Comparison of ENCODE assay signal across 17 cellular contexts in the genomic region with DNA sequence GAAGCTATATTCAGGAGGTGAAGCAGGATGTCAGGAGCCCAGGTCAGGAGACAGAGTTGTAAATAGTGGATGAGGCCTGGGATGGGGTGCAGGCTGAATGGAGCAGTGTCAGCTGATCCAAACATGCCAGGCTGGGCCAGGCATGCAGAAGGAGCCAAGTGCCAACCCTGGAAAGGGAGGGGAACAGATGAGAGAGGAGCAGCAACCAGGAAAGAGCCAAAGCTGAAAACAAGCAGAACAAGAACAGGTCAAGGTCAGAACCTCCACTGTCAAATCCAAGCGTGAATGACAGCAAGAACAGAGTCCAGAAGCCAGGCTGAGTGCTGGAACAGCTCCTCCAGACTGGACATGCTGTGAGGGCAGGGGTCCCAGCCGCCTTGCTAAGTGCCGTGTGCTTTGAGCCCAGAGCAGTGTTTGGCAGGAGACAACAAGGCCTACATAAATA. TPM values are rescaled to one million over a fixed set of nuclear protein-coding genes. Genes with fewer than 3 reads are reported as not detected.
A peak's percentile ranks its signal among the peaks of the same experiment; 100 is the strongest.
DNase-seq lines count a peak whose midpoint lies in the region; ATAC-seq and TF ChIP-seq lines count a peak whose summit lies in the region.
"Had no signal": no experiment of that assay in that cellular context is flagged by ENCODE, and none has a peak within 500 bp of the region (broad histone marks: within the 10 kb centered on the region; RNA-seq: fewer than 3 reads in every experiment).

No MANE protein-coding gene starts in this region.

- no peak overlapping the region for H3K27ac Mint-ChIP-seq in progenitor cell of endocrine pancreas
- H3K27ac Mint-ChIP-seq: activated T-cell treated with anti-CD3 and anti-CD28 coated beads, Interleukin-2, amount 50 U/mL, for 72 hours; dendritic cell treated with granulocyte-macrophage colony-stimulating factor and Interleukin-4, amounts not matched to agents 40 ng/mL and 50 ng/mL, for 4 days; stimulated activated naive B cell treated with anti-CD40 and anti-IgM and Interleukin-4, amounts not matched to agents 10 μg/mL and 1 μg/mL and 100 μg/mL, for 72 hours had no signal

- peak; percentile 39 to 54 for TF ChIP-seq RAD21 in liver (IDR thresholded peaks at IDR 0.05)

- intact Hi-C loops in esophagus muscularis mucosa (cut with DNase I) (no loop called here), sigmoid colon (cut with DNase I) (no loop called here)

- ATAC-seq in HG02852 (IDR thresholded peaks at IDR 0.05; ENCODE audit: unreplicated experiment) (no peak), HG03342 (IDR thresholded peaks at IDR 0.05; ENCODE audit: unreplicated experiment) (no peak)
- ATAC-seq: activated T-cell treated with anti-CD3 and anti-CD28 coated beads, Interleukin-2, amount 50 U/mL, for 72 hours; stimulated activated naive B cell treated with anti-CD40 and anti-IgM and Interleukin-4, amounts not matched to agents 10 μg/mL and 1 μg/mL and 100 μg/mL, for 72 hours had no signal

- WGBS in esophagus muscularis mucosa, result 89% methylated on average over 3 of the region's 3 CpGs
- 37% methylated on average over 3 of the region's 3 CpGs for WGBS in liver
- 72 to 81% methylated on average over 3 of the region's 3 CpGs for WGBS in sigmoid colon, 2 donors

- no peak overlapping the region for H3K9ac ChIP-seq in liver (ENCODE audit: low read depth in 1 of 2, low read length in 2 of 2)

- H3K27ac ChIP-seq in HL-60 (replicated peaks) (peak overlapping the region; percentile 31; the same call in 1 of the 2 replicates), esophagus muscularis mucosa (replicated peaks in 1 of 4) (peak overlapping the region; percentile 60 to 72 (median 66)), liver (ENCODE audit: low read depth in 1 of 2, low read length in 2 of 2) (peak overlapping the region; percentile 62 to 77), sigmoid colon (peak overlapping the region; percentile 58 to 71 (median 65))

- H3K36me3 Mint-ChIP-seq in progenitor cell of endocrine pancreas (ENCODE audit: insufficient read depth), result no peaks in the 10 kb centered on the region

- DNase-seq in HL-60 (ENCODE audit: low read depth in 1 of 2, low spot score in 1 of 2) (no peak), esophagus muscularis mucosa (ENCODE audit: extremely low spot score) (no peak), sigmoid colon (peak; percentile 83), ecto neural progenitor cell (ENCODE audit: low spot score) (no peak), progenitor cell of endocrine pancreas (ENCODE audit: low spot score, unreplicated experiment) (no peak)
- DNase-seq: ACHN; activated CD4-positive, alpha-beta T cell treated with anti-CD3 and anti-CD28 coated beads, Interleukin-2, amount 50 U/mL, for 48 hours; activated T-cell treated with anti-CD3 and anti-CD28 coated beads, Interleukin-2, amount 50 U/mL, for 72 hours; Caco-2; NCI-H1092 treated with DMSO at 0.1 percent for 48 hours; NCI-H82; stimulated activated naive B cell treated with anti-CD40 and anti-IgM and Interleukin-4, amounts not matched to agents 10 μg/mL and 1 μg/mL and 100 μg/mL, for 72 hours had no signal

- TF ChIP-seq EP300 in esophagus muscularis mucosa (IDR thresholded peaks at IDR 0.05), result no peak
- TF ChIP-seq EP300 in sigmoid colon (IDR thresholded peaks at IDR 0.05), result peak in 1 of 4 donors; percentile 66

- TF ChIP-seq POLR2A in esophagus muscularis mucosa (IDR thresholded peaks at IDR 0.05; ENCODE audit: low read depth), result no peak
- no peak for TF ChIP-seq POLR2A in sigmoid colon (IDR thresholded peaks at IDR 0.05)

- no peak overlapping the region for H3K4me3 ChIP-seq in HL-60 (replicated peaks; ENCODE audit: insufficient read depth, low read length)
- H3K4me3 ChIP-seq in esophagus muscularis mucosa, result no peak overlapping the region
- no peak overlapping the region for H3K4me3 ChIP-seq in liver (ENCODE audit: low read depth in 1 of 3, low read length in 3 of 3)
- no peak overlapping the region for H3K4me3 ChIP-seq in sigmoid colon
- H3K4me3 ChIP-seq: skin epidermis had no signal

- peaks cover 3% of the 10 kb centered on the region for H3K9me3 Mint-ChIP-seq in progenitor cell of endocrine pancreas (ENCODE audit: low read depth)

- H3K27me3 ChIP-seq in HL-60 (ENCODE audit: insufficient read depth, poor library complexity, severe bottlenecking), result no peaks in the 10 kb centered on the region
- H3K27me3 ChIP-seq in esophagus muscularis mucosa, result no peaks in the 10 kb centered on the region
- H3K27me3 ChIP-seq in liver (ENCODE audit: control insufficient read depth in 4 of 4, insufficient read depth in 4 of 4, low read length in 3 of 4), result no peaks in the 10 kb centered on the region
- H3K27me3 ChIP-seq in sigmoid colon, result no peaks in the 10 kb centered on the region

- H3K27me3 Mint-ChIP-seq in progenitor cell of endocrine pancreas, result no peaks in the 10 kb centered on the region
- H3K27me3 Mint-ChIP-seq: dendritic cell treated with granulocyte-macrophage colony-stimulating factor and Interleukin-4, amounts not matched to agents 40 ng/mL and 50 ng/mL, for 4 days; stimulated activated naive B cell treated with anti-CD40 and anti-IgM and Interleukin-4, amounts not matched to agents 10 μg/mL and 1 μg/mL and 100 μg/mL, for 72 hours had no signal

- H3K4me1 ChIP-seq in esophagus muscularis mucosa (peaks cover 6 to 26% (median 14%) of the 10 kb centered on the region in 4 donors), liver (ENCODE audit: control insufficient read depth in 4 of 4, insufficient read depth in 4 of 4, low read length in 3 of 4) (peaks cover 1 to 16% (median 8%) of the 10 kb centered on the region in 4 donors), sigmoid colon (peaks cover 0 to 17% (median 13%) of the 10 kb centered on the region in 4 donors)
- H3K4me1 ChIP-seq: Caco-2 had no signal

- H3K4me1 Mint-ChIP-seq in progenitor cell of endocrine pancreas (ENCODE audit: low read depth), result no peaks in the 10 kb centered on the region
- H3K4me1 Mint-ChIP-seq: stimulated activated naive B cell treated with anti-CD40 and anti-IgM and Interleukin-4, amounts not matched to agents 10 μg/mL and 1 μg/mL and 100 μg/mL, for 72 hours had no signal

- H3K4me3 Mint-ChIP-seq in progenitor cell of endocrine pancreas (ENCODE audit: low read depth), result no peak overlapping the region
- H3K4me3 Mint-ChIP-seq: activated T-cell treated with anti-CD3 and anti-CD28 coated beads, Interleukin-2, amount 50 U/mL, for 72 hours; dendritic cell treated with granulocyte-macrophage colony-stimulating factor and Interleukin-4, amounts not matched to agents 40 ng/mL and 50 ng/mL, for 4 days; stimulated activated naive B cell treated with anti-CD40 and anti-IgM and Interleukin-4, amounts not matched to agents 10 μg/mL and 1 μg/mL and 100 μg/mL, for 72 hours had no signal

- no peaks in the 10 kb centered on the region for H3K36me3 ChIP-seq in esophagus muscularis mucosa
- H3K36me3 ChIP-seq in liver (ENCODE audit: control insufficient read depth in 4 of 4, insufficient read depth in 3 of 4, low read depth in 1 of 4, low read length in 3 of 4), result no peaks in the 10 kb centered on the region
- H3K36me3 ChIP-seq in sigmoid colon, result no peaks in the 10 kb centered on the region

- peaks cover 0 to 5% (median 0%) of the 10 kb centered on the region in 4 donors for H3K9me3 ChIP-seq in esophagus muscularis mucosa
- no peaks in the 10 kb centered on the region for H3K9me3 ChIP-seq in liver (ENCODE audit: control insufficient read depth in 4 of 4, low read length in 3 of 4)
- no peaks in the 10 kb centered on the region for H3K9me3 ChIP-seq in sigmoid colon
- H3K9me3 ChIP-seq: Caco-2 had no signal

- TF ChIP-seq CTCF in HL-60 (IDR thresholded peaks at IDR 0.05; ENCODE audit: insufficient read depth, low read length) (no peak), esophagus muscularis mucosa (IDR thresholded peaks at IDR 0.05) (no peak), liver (IDR thresholded peaks at IDR 0.05; ENCODE audit: low read depth, low read length, missing input control) (no peak), sigmoid colon (IDR thresholded peaks at IDR 0.05) (no peak), progenitor cell of endocrine pancreas (IDR thresholded peaks at IDR 0.05; ENCODE audit: unreplicated experiment) (no peak)

TF ChIP-seq in liver, 16 proteins besides CTCF, POLR2A, EP300 and RAD21 (continues in another document):
- TF ChIP-seq, protein P1, sequence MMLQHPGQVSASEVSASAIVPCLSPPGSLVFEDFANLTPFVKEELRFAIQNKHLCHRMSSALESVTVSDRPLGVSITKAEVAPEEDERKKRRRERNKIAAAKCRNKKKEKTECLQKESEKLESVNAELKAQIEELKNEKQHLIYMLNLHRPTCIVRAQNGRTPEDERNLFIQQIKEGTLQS (IDR thresholded peaks at IDR 0.05), result no peak
- TF ChIP-seq FOXA2 (IDR thresholded peaks at IDR 0.05) (no peak), YY1 (IDR thresholded peaks at IDR 0.05) (peak; percentile 49), SP1 (IDR thresholded peaks at IDR 0.05) (peak; percentile 78), RXRA (IDR thresholded peaks at IDR 0.05) (peak; percentile 82 to 85)
- TF ChIP-seq, protein P2, sequence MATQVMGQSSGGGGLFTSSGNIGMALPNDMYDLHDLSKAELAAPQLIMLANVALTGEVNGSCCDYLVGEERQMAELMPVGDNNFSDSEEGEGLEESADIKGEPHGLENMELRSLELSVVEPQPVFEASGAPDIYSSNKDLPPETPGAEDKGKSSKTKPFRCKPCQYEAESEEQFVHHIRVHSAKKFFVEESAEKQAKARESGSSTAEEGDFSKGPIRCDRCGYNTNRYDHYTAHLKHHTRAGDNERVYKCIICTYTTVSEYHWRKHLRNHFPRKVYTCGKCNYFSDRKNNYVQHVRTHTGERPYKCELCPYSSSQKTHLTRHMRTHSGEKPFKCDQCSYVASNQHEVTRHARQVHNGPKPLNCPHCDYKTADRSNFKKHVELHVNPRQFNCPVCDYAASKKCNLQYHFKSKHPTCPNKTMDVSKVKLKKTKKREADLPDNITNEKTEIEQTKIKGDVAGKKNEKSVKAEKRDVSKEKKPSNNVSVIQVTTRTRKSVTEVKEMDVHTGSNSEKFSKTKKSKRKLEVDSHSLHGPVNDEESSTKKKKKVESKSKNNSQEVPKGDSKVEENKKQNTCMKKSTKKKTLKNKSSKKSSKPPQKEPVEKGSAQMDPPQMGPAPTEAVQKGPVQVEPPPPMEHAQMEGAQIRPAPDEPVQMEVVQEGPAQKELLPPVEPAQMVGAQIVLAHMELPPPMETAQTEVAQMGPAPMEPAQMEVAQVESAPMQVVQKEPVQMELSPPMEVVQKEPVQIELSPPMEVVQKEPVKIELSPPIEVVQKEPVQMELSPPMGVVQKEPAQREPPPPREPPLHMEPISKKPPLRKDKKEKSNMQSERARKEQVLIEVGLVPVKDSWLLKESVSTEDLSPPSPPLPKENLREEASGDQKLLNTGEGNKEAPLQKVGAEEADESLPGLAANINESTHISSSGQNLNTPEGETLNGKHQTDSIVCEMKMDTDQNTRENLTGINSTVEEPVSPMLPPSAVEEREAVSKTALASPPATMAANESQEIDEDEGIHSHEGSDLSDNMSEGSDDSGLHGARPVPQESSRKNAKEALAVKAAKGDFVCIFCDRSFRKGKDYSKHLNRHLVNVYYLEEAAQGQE (IDR thresholded peaks at IDR 0.05), result no peak

RNA-seq across cellular contexts. Expression of a gene that starts 49.2 kb away (rescaled TPM):
- total RNA-seq in esophagus muscularis mucosa (1,000 to 10,000 TPM in 1 of 4 donors, 100 to 1,000 TPM in 3; 658 to 1,191 (median 759) TPM), liver (10 to 100 TPM; 65.3 to 75.4 TPM), sigmoid colon (100 to 1,000 TPM; 446 to 567 (median 515) TPM), progenitor cell of endocrine pancreas (192 and 193 TPM in 2 replicates)
- polyA plus RNA-seq in liver (10 to 100 TPM; 26.2 to 33.3 TPM), sigmoid colon (100 to 1,000 TPM in 2 of 3 donors, 10 to 100 TPM in 1; 88.7 to 136 (median 112) TPM)
